27 cellular contexts compared by ENCODE assay signal in the genomic region with DNA sequence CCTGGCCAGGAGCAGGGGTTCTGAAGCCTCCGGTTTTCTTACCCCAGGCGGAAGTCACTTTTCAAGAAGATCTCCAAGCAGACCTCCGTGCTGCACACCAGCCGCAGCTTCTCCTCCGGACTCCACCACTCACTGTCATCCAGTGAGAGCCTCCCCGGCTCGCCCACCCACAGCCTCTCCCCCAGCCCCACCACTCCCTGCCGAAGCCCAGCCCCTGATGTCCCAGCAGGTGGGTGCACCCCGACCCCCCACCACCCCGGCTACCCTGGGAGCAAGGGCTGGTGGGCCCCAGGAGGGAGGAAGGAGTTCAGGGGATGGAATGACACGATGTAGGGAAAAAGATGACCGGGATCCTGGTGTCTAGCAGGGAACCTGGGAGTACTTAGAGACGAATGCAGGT. TPM values are rescaled to one million over a fixed set of nuclear protein-coding genes. Genes with fewer than 3 reads are reported as not detected.
"Had no signal": no experiment of that assay in that cellular context is flagged by ENCODE, and none has a peak within 500 bp of the region (broad histone marks: within the 10 kb centered on the region; RNA-seq: fewer than 3 reads in every experiment).

No MANE protein-coding gene starts in this region.

- H3K27ac ChIP-seq: left lung, lower lobe of right lung, ovary, right atrium auricular region, right lobe of liver, stomach, testis, thyroid gland, transverse colon, upper lobe of left lung had no signal

- H3K9me3 Mint-ChIP-seq: mesothelial cell of epicardium; naive B cell; natural killer cell; nephron progenitor cell; stimulated activated memory B cell treated with anti-CD40 and anti-IgM and Interleukin-4, amounts not matched to agents 10 μg/mL and 1 μg/mL and 100 μg/mL, for 72 hours had no signal

- H3K27ac Mint-ChIP-seq: mesothelial cell of epicardium, nephron progenitor cell, progenitor cell of endocrine pancreas had no signal

- H3K27me3 Mint-ChIP-seq: naive B cell; progenitor cell of endocrine pancreas; stimulated activated memory B cell treated with anti-CD40 and anti-IgM and Interleukin-4, amounts not matched to agents 10 μg/mL and 1 μg/mL and 100 μg/mL, for 72 hours had no signal

- H3K4me3 ChIP-seq: left lung, lower lobe of right lung, ovary, right atrium auricular region, right lobe of liver, smooth muscle cell, stomach, testis, thyroid gland, transverse colon, upper lobe of left lung had no signal

- H3K4me3 Mint-ChIP-seq: mesothelial cell of epicardium; naive B cell; nephron progenitor cell; stimulated activated memory B cell treated with anti-CD40 and anti-IgM and Interleukin-4, amounts not matched to agents 10 μg/mL and 1 μg/mL and 100 μg/mL, for 72 hours had no signal

- ATAC-seq: left colon; left lung; lower lobe of right lung; natural killer cell; right lobe of liver; stimulated activated memory B cell treated with anti-CD40 and anti-IgM and Interleukin-4, amounts not matched to agents 10 μg/mL and 1 μg/mL and 100 μg/mL, for 72 hours; stimulated activated naive CD8-positive, alpha-beta T cell treated with anti-CD3 and anti-CD28 coated beads, Interleukin-15, Interleukin-2, amounts not matched to agents 100 U/mL and 50 U/mL, for 24 hours had no signal

- DNase-seq: hippocampal formation; kidney; left colon; left lung; lower lobe of right lung; mammary epithelial cell; mesendoderm; naive B cell; natural killer cell; nephron progenitor cell; right lobe of liver; stimulated activated CD4-positive, alpha-beta T cell treated with anti-CD3 and anti-CD28 coated beads, Interleukin-1b, Interleukin-23, amount 100 ng/mL, for 48 hours; stimulated activated CD4-positive, alpha-beta T cell treated with anti-CD3 and anti-CD28 coated beads, Interleukin-2, amount 100 ng/mL, for 48 hours; stimulated activated CD4-positive, alpha-beta T cell treated with anti-CD3 and anti-CD28 coated beads, Interleukin-4, amount 100 ng/mL, for 4 hours; stimulated activated CD8-positive, alpha-beta memory T cell treated with anti-CD3 and anti-CD28 coated beads, Interleukin-4, amount 100 ng/mL, for 48 hours; stimulated activated naive CD8-positive, alpha-beta T cell treated with anti-CD3 and anti-CD28 coated beads, Interleukin-15, Interleukin-2, amounts not matched to agents 100 U/mL and 50 U/mL, for 24 hours; stomach; testis; thyroid gland; transverse colon had no signal

RNA-seq across cellular contexts. Expression of a gene that starts 26.2 kb away (rescaled TPM):
- total RNA-seq: progenitor cell of endocrine pancreas had no signal
